In the genomic region with DNA sequence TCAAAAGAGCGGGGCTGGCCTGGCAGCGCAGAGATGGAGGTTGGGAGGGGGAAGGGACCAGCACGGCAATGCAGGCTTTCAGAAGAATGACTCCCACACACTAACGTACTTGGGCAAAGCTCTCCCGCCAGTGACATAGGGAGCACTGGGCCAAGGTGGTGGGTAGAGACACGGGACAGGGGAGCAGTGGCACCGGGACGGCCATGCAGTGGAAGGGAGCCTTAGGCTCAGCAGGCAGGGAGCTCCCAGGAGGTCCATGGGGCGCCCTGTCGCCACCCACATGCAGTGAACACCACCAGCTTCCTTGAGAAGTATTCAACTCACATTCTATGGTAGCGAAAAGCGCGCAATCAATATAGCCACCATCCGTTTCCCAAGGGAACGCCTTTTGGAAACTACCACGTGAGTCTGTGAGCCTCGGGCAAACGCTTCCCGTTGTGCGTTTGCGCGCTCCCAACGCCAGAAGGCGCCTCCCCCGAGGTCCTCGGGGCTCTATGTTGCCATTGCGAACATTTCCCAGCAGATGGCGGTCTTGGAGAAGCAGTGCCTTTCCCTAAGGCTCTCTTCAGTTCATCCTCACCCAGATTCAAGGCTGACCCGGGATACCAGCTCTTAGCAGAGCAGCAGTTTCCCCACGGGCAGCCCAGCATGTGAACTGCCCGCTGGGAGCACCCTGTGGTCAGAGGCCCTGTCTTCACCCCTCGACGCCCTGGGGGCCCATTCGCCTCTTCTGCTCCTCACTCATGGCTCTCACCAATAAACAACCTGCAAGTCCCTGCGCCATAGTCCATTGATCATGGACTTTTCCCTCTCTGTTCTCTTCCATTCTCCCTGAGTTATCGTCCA, we compare ENCODE assay signal across 8 cellular contexts. TPM values are rescaled to one million over a fixed set of nuclear protein-coding genes. Genes with fewer than 3 reads are reported as not detected.
DNase-seq lines count a peak whose midpoint lies in the region; ATAC-seq and TF ChIP-seq lines count a peak whose summit lies in the region.

No MANE protein-coding gene starts in this region.

- H3K9me3 ChIP-seq in liver (ENCODE audit: control insufficient read depth in 4 of 4, low read length in 3 of 4) = no peaks in the 10 kb centered on the region

- H3K4me1 ChIP-seq in liver (ENCODE audit: control insufficient read depth in 4 of 4, insufficient read depth in 4 of 4, low read length in 3 of 4) = peaks cover 0 to 10% (median 6%) of the 10 kb centered on the region in 4 donors

- no peaks in the 10 kb centered on the region for H3K27me3 ChIP-seq in liver (ENCODE audit: control insufficient read depth in 4 of 4, insufficient read depth in 4 of 4, low read length in 3 of 4)

- TF ChIP-seq RAD21 in liver (IDR thresholded peaks at IDR 0.05) = peak; percentile 98 to 99

- DNase-seq in AG09319 (ENCODE audit: extremely low read depth, low read depth) = peak; percentile 61
- peak; percentile 90 for DNase-seq in NCI-H510A treated with DMSO at 0.1 percent for 48 hours (lab: John Stamatoyannopoulos, UW)
- DNase-seq in activated CD4-positive, alpha-beta T cell treated with anti-CD3 and anti-CD28 coated beads, Interleukin-2, amount 50 U/mL, for 1 hour = peak; percentile 67
- peak; percentile 52 to 83 for DNase-seq in dermis microvascular lymphatic vessel endothelial cell (ENCODE audit: low read depth in 2 of 2)
- peak; percentile 82 for DNase-seq in stimulated activated CD4-positive, alpha-beta T cell treated with anti-CD3 and anti-CD28 coated beads, Interleukin-4, amount 100 ng/mL, for 24 hours

- TF ChIP-seq CTCF in AG09319 (IDR thresholded peaks at IDR 0.05; ENCODE audit: low read depth, low read length) (peak; percentile 100), liver (IDR thresholded peaks at IDR 0.05; ENCODE audit: low read depth, low read length, missing input control) (peak; percentile 99)

- H3K9ac ChIP-seq in liver (ENCODE audit: low read depth in 1 of 2, low read length in 2 of 2) = no peak overlapping the region

- no peaks in the 10 kb centered on the region for H3K36me3 ChIP-seq in liver (ENCODE audit: control insufficient read depth in 4 of 4, insufficient read depth in 3 of 4, low read depth in 1 of 4, low read length in 3 of 4)

- H3K4me3 ChIP-seq in liver (ENCODE audit: low read depth in 1 of 3, low read length in 3 of 3) = peak overlapping the region in 2 of 3 donors; percentile 37 to 56

- 4% methylated on average over 36 of the region's 36 CpGs for WGBS in liver

- H3K27ac ChIP-seq in liver (ENCODE audit: low read depth in 1 of 2, low read length in 2 of 2) = no peak overlapping the region

- ATAC-seq in GM18907 (IDR thresholded peaks at IDR 0.05; ENCODE audit: unreplicated experiment) (peak; percentile 81), HG03342 (IDR thresholded peaks at IDR 0.05; ENCODE audit: unreplicated experiment) (peak; percentile 76)

TF ChIP-seq in liver, 16 proteins besides CTCF, POLR2A, EP300 and RAD21:
- TF ChIP-seq HNF4G (IDR thresholded peaks at IDR 0.05) (no peak), SP1 (IDR thresholded peaks at IDR 0.05) (peak; percentile 37), RXRA (IDR thresholded peaks at IDR 0.05) (peak; percentile 59 to 73), FOXA1 (IDR thresholded peaks at IDR 0.05) (peak; percentile 11), HNF4A (conservative IDR thresholded peaks at IDR 0.05) (peak; percentile 70 to 74), JUND (IDR thresholded peaks at IDR 0.05) (peak in 1 of 2 donors; percentile 7), FOXA2 (IDR thresholded peaks at IDR 0.05) (peak; percentile 26), GABPA (IDR thresholded peaks at IDR 0.05 in 1 of 2, conservative IDR thresholded peaks at IDR 0.05 in 1 of 2) (peak in 1 of 2 donors; percentile 9), YY1 (IDR thresholded peaks at IDR 0.05) (peak; percentile 79)
- TF ChIP-seq, protein P1, sequence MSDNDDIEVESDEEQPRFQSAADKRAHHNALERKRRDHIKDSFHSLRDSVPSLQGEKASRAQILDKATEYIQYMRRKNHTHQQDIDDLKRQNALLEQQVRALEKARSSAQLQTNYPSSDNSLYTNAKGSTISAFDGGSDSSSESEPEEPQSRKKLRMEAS (IDR thresholded peaks at IDR 0.05) = no peak

RNA-seq across cellular contexts. Expression of a gene that starts 16.4 kb away (rescaled TPM):
- not detected in 2 replicates for total RNA-seq in dermis microvascular lymphatic vessel endothelial cell
- total RNA-seq in liver = not detected
- polyA plus RNA-seq in liver = not detected
